Comparison of ENCODE assay signal across 21 cellular contexts in genomic region chr3:50168791-50169190, GRCh38. TPM values are rescaled to one million over a fixed set of nuclear protein-coding genes. Genes with fewer than 3 reads are reported as not detected.
A peak's percentile ranks its signal among the peaks of the same experiment; 100 is the strongest.
DNase-seq lines count a peak whose midpoint lies in the region; ATAC-seq, FAIRE-seq and TF ChIP-seq lines count a peak whose summit lies in the region.
"Had no signal": no experiment of that assay in that cellular context is flagged by ENCODE, and none has a peak within 500 bp of the region (broad histone marks: within the 10 kb centered on the region; RNA-seq: fewer than 3 reads in every experiment).

No MANE protein-coding gene starts in this region.

- in situ Hi-C loops in K562 (cut with MboI) = no loop called here

- no peaks in the 10 kb centered on the region for H3K27me3 ChIP-seq in BLaER1 treated with 17β-estradiol and CSF1 and Interleukin-3, amounts not matched to agents 10 nM and 100 nM
- no peaks in the 10 kb centered on the region for H3K27me3 ChIP-seq in K562 (ENCODE audit: control insufficient read depth in 2 of 2, insufficient read depth in 2 of 2, low read length in 2 of 2)
- H3K27me3 ChIP-seq in liver (ENCODE audit: control insufficient read depth in 4 of 4, insufficient read depth in 4 of 4, low read length in 3 of 4) = no peaks in the 10 kb centered on the region
- H3K27me3 ChIP-seq in skeletal muscle tissue (ENCODE audit: control insufficient read depth in 3 of 3, insufficient read depth in 3 of 3, low read length in 3 of 3) = no peaks in the 10 kb centered on the region
- H3K27me3 ChIP-seq in colonic mucosa = no peaks in the 10 kb centered on the region

- no peaks in the 10 kb centered on the region for H3K9me1 ChIP-seq in K562 (ENCODE audit: control insufficient read depth, insufficient read depth, low read length)

- H3K4me1 ChIP-seq in BLaER1 treated with 17β-estradiol and CSF1 and Interleukin-3, amounts not matched to agents 10 nM and 100 nM = peaks cover 61 to 100% (median 98%) of the 10 kb centered on the region in 10 experiments
- H3K4me1 ChIP-seq in K562 (replicated peaks in 1 of 2; ENCODE audit: control insufficient read depth in 2 of 2, insufficient read depth in 2 of 2, low read length in 2 of 2) = peaks cover 0 to 36% of the 10 kb centered on the region in 2 experiments; a peak in 3 of 5 replicates
- H3K4me1 ChIP-seq in liver (ENCODE audit: control insufficient read depth in 4 of 4, insufficient read depth in 4 of 4, low read length in 3 of 4) = peaks cover 13 to 45% (median 30%) of the 10 kb centered on the region in 4 donors
- H3K4me1 ChIP-seq in skeletal muscle tissue (ENCODE audit: control insufficient read depth in 3 of 3, insufficient read depth in 3 of 3, low read length in 3 of 3) = peaks cover 85 to 92% (median 91%) of the 10 kb centered on the region in 3 donors
- peaks cover 17% of the 10 kb centered on the region for H3K4me1 ChIP-seq in colonic mucosa

- H3K9ac ChIP-seq in BLaER1 treated with 17β-estradiol and CSF1 and Interleukin-3, amounts not matched to agents 10 nM and 100 nM = no peak overlapping the region
- H3K9ac ChIP-seq in K562 (ENCODE audit: insufficient read depth in 1 of 2, low read depth in 2 of 2, low read length in 2 of 2) = peak overlapping the region in 1 of 2 experiments; percentile 9; a peak in 1 of 4 replicates
- H3K9ac ChIP-seq in liver (ENCODE audit: low read depth in 1 of 2, low read length in 2 of 2) = no peak overlapping the region
- peak overlapping the region in 2 of 3 donors; percentile 6 to 54 for H3K9ac ChIP-seq in skeletal muscle tissue (ENCODE audit: low read depth in 1 of 3, low read length in 3 of 3)
- H3K9ac ChIP-seq in colonic mucosa (ENCODE audit: low read depth in 2 of 2, low read length in 2 of 2) = no peak overlapping the region

- H3K4me3 ChIP-seq in BLaER1 treated with 17β-estradiol and CSF1 and Interleukin-3, amounts not matched to agents 10 nM and 100 nM = no peak overlapping the region
- H3K4me3 ChIP-seq in K562 = no peak overlapping the region
- no peak overlapping the region for H3K4me3 ChIP-seq in liver (ENCODE audit: low read depth in 1 of 3, low read length in 3 of 3)
- peak overlapping the region in 1 of 3 donors; percentile 13 for H3K4me3 ChIP-seq in skeletal muscle tissue (ENCODE audit: low read length in 3 of 3)
- H3K4me3 ChIP-seq in colonic mucosa = no peak overlapping the region

- POLR2A ChIA-PET in K562 (lab: Yijun Ruan, JAX) = no interaction called here

- H3K9me3 ChIP-seq in BLaER1 treated with 17β-estradiol and CSF1 and Interleukin-3, amounts not matched to agents 10 nM and 100 nM (replicated peaks in 1 of 11) = no peaks in the 10 kb centered on the region
- H3K9me3 ChIP-seq in K562 (replicated peaks; ENCODE audit: control insufficient read depth, insufficient read depth, low read depth, low read length) = no peaks in the 10 kb centered on the region
- H3K9me3 ChIP-seq in liver (ENCODE audit: control insufficient read depth in 4 of 4, low read length in 3 of 4) = no peaks in the 10 kb centered on the region
- H3K9me3 ChIP-seq in skeletal muscle tissue (ENCODE audit: control insufficient read depth in 3 of 3, low read length in 3 of 3) = no peaks in the 10 kb centered on the region
- no peaks in the 10 kb centered on the region for H3K9me3 ChIP-seq in colonic mucosa

- no TSS peak for BruUV-seq in K562 (replicated peaks; lab: Mats Ljungman, UMichigan)

- FAIRE-seq in K562 (lab: Jason Lieb, UNC) = no peak

- TF ChIP-seq CTCF in K562 (IDR thresholded peaks at IDR 0.05 in 2 of 3, conservative IDR thresholded peaks at IDR 0.05 in 1 of 3; ENCODE audit: insufficient read depth in 2 of 3, low read depth in 1 of 3, low read length in 3 of 3) (no peak), liver (IDR thresholded peaks at IDR 0.05; ENCODE audit: low read depth, low read length, missing input control) (no peak), colonic mucosa (IDR thresholded peaks at IDR 0.05) (no peak)

- DNase-seq in K562 (ENCODE audit: extremely low read depth in 1 of 4, low spot score in 3 of 4) = no peak
- no peak for DNase-seq in colonic mucosa
- no peak for DNase-seq in AML-193 (lab: John Stamatoyannopoulos, UW)
- DNase-seq: DND-41; erythroblast; naive B cell; NCI-H1092 treated with DMSO at 0.1 percent for 48 hours; NCI-H2029 treated with DMSO at 0.1 percent for 48 hours; NCI-H446 treated with DMSO at 0.1 percent for 48 hours; posterior cingulate gyrus; stimulated activated CD8-positive, alpha-beta memory T cell treated with anti-CD3 and anti-CD28 coated beads, Interleukin-4, amount 100 ng/mL, for 48 hours; SW 1271 had no signal

- ATAC-seq in K562 (no peak), HG03135 (IDR thresholded peaks at IDR 0.05; ENCODE audit: unreplicated experiment) (no peak), GM21390 (IDR thresholded peaks at IDR 0.05; ENCODE audit: unreplicated experiment) (no peak)
- ATAC-seq: activated naive CD4-positive, alpha-beta T cell treated with anti-CD3 and anti-CD28 coated beads, Interleukin-2, amount 50 U/mL, for 72 hours had no signal

- peaks cover 0 to 17% (median 2%) of the 10 kb centered on the region in 11 experiments; a peak in 8 of 22 replicates for H3K36me3 ChIP-seq in BLaER1 treated with 17β-estradiol and CSF1 and Interleukin-3, amounts not matched to agents 10 nM and 100 nM
- H3K36me3 ChIP-seq in K562 (ENCODE audit: control insufficient read depth, insufficient read depth, low read length) (no peaks in the 10 kb centered on the region), liver (ENCODE audit: control insufficient read depth in 4 of 4, insufficient read depth in 3 of 4, low read depth in 1 of 4, low read length in 3 of 4) (no peaks in the 10 kb centered on the region), skeletal muscle tissue (ENCODE audit: control insufficient read depth in 3 of 3, insufficient read depth in 3 of 3, low read length in 3 of 3) (peaks cover 0 to 2% (median under 1%) of the 10 kb centered on the region in 3 donors), colonic mucosa (no peaks in the 10 kb centered on the region)

- peak overlapping the region; percentile 28 to 99 (median 86); a peak in 19 of 22 replicates for H3K4me2 ChIP-seq in BLaER1 treated with 17β-estradiol and CSF1 and Interleukin-3, amounts not matched to agents 10 nM and 100 nM
- H3K4me2 ChIP-seq in K562 (ENCODE audit: insufficient read depth, low read length) = no peak overlapping the region

- H3K79me2 ChIP-seq in K562 (ENCODE audit: control insufficient read depth, insufficient read depth, low read length) = no peaks in the 10 kb centered on the region

- TF ChIP-seq POLR2A in K562 (conservative IDR thresholded peaks at IDR 0.05) = no peak

- CTCF ChIA-PET in K562 (lab: Yijun Ruan, JAX; ENCODE audit: low intra/inter-chr PET ratio) = no interaction called here

- intact Hi-C loops in K562 (cut with micrococcal nuclease) = no loop called here
- intact Hi-C loops in colonic mucosa (cut with DNase I) = no loop called here

- WGBS in K562 (ENCODE audit: insufficient coverage, low coverage, missing lambda C conversion rate) = 70% methylated on average over 2 of the region's 6 CpGs
- WGBS in liver = 89% methylated on average over 6 of the region's 6 CpGs

- TF ChIP-seq EP300 in K562 (IDR thresholded peaks at IDR 0.05; ENCODE audit: low read length) = no peak

- H3K27ac ChIP-seq in BLaER1 treated with 17β-estradiol and CSF1 and Interleukin-3, amounts not matched to agents 10 nM and 100 nM = peak overlapping the region in 6 of 11 experiments; percentile 12 to 50 (median 20); a peak in 5 of 22 replicates
- H3K27ac ChIP-seq in K562 (ENCODE audit: extremely low read depth, low read depth, low read length) = no peak overlapping the region
- peak overlapping the region; percentile 25 to 29 for H3K27ac ChIP-seq in liver (ENCODE audit: low read depth in 1 of 2, low read length in 2 of 2)
- peak overlapping the region; percentile 80 for H3K27ac ChIP-seq in skeletal muscle tissue (ENCODE audit: low read depth, low read length)
- H3K27ac ChIP-seq in colonic mucosa = no peak overlapping the region

- H4K20me1 ChIP-seq in BLaER1 treated with 17β-estradiol and CSF1 and Interleukin-3, amounts not matched to agents 10 nM and 100 nM = peaks cover 0 to 75% (median 0%) of the 10 kb centered on the region in 11 experiments; a peak in 6 of 22 replicates
- no peaks in the 10 kb centered on the region for H4K20me1 ChIP-seq in K562 (replicated peaks; ENCODE audit: control insufficient read depth, insufficient read depth, low read length)

- no peak overlapping the region for H2AFZ ChIP-seq in K562 (ENCODE audit: low read depth, low read length)

- TF ChIP-seq RAD21 in K562 (CRISPR knock-in tag; conservative IDR thresholded peaks at IDR 0.05 in 1 of 2, IDR thresholded peaks at IDR 0.05 in 1 of 2) (no peak), liver (IDR thresholded peaks at IDR 0.05) (no peak)

RNA-seq across cellular contexts. Expression of gene SEMA3F, which starts 13.7 kb away (rescaled TPM):
- 6.4 and 18.2 TPM in 2 replicates for total RNA-seq in K562 (2011; cell fraction: chromatin; rRNA removed; ENCODE audit: low replicate concordance)
- total RNA-seq in K562 (2011; cell fraction: nucleolus; rRNA removed) = 15.1 and 18.5 TPM in 2 replicates
- total RNA-seq in K562 (2011; cell fraction: nucleoplasm; rRNA removed) = 8.9 and 11.7 TPM in 2 replicates
- 2.0 and 2.3 TPM in 2 replicates for total RNA-seq in K562 (2014; rRNA removed)
- total RNA-seq in K562 (2014; rRNA removed; fragmentation: Illumina TruSeq; extraction: Trizol) = 0.54 and 0.58 TPM in 2 replicates
- 0.45 and 0.76 TPM in 2 replicates for total RNA-seq in K562 (2015; rRNA removed; fragmentation: Illumina TruSeq; extraction: Trizol)
- 2.6 and 3.0 TPM in 2 replicates for total RNA-seq in K562 (2021)
- polyA plus RNA-seq in K562 (2011; rRNA removed) = 2.6 and 3.8 TPM in 2 replicates
- polyA plus RNA-seq in K562 (2011; cell fraction: cytosol; rRNA removed) = 3.4 and 4.9 TPM in 2 replicates
- 11.8 and 13.0 TPM in 2 replicates for polyA plus RNA-seq in K562 (2011; cell fraction: nucleus; rRNA removed)
- polyA plus RNA-seq in K562 (2012) = 1.2 and 2.0 TPM in 2 replicates
- 1.5 and 1.7 TPM in 2 replicates for polyA plus RNA-seq in K562 (2014; fragmentation: Illumina TruSeq; extraction: Trizol)
- not detected for polyA plus RNA-seq in K562 (2014; fragmentation: Nextera tagmentation; extraction: Ambion mirVana)
- 1.2 and 2.7 TPM in 2 replicates for polyA plus RNA-seq in K562 (2014; rRNA removed)
- 2.7 and 4.2 TPM in 2 replicates for polyA minus RNA-seq in K562 (2011; rRNA and poly(A)+ RNA removed)
- polyA minus RNA-seq in K562 (2011; cell fraction: cytosol; rRNA and poly(A)+ RNA removed) = 7.0 and 15.3 TPM in 2 replicates
- 6.1 and 8.2 TPM in 2 replicates for polyA minus RNA-seq in K562 (2011; cell fraction: nucleus; rRNA and poly(A)+ RNA removed)
- total RNA-seq in liver = 1 to 10 TPM; 1.6 to 4.8 TPM
- polyA plus RNA-seq in liver = 1 to 10 TPM in 1 of 2 donors, under 1 TPM in 1; 0.60 to 2.7 TPM
- total RNA-seq in skeletal muscle tissue = 2.1 TPM
- 10 to 100 TPM; 14.7 to 24.0 TPM for total RNA-seq in colonic mucosa

RNA-seq across cellular contexts. Expression of gene GNAT1, which starts 22.6 kb away (rescaled TPM):
- not detected in 2 replicates for total RNA-seq in K562 (2011; cell fraction: chromatin; rRNA removed; ENCODE audit: low replicate concordance)
- not detected in 2 replicates for total RNA-seq in K562 (2011; cell fraction: nucleolus; rRNA removed)
- total RNA-seq in K562 (2011; cell fraction: nucleoplasm; rRNA removed) = 0.15 TPM in 1 of 2 replicates, not detected in the other
- total RNA-seq in K562 (2014; rRNA removed) (not detected in 2 replicates), K562 (2014; rRNA removed; fragmentation: Illumina TruSeq; extraction: Trizol) (not detected in 2 replicates), K562 (2015; rRNA removed; fragmentation: Illumina TruSeq; extraction: Trizol) (not detected in 2 replicates), K562 (2021) (not detected in 2 replicates), liver (under 1 TPM in 1 of 2 donors, not detected in 1; 0.08 TPM), skeletal muscle tissue (not detected), colonic mucosa (not detected)
- polyA plus RNA-seq in K562 (2011; rRNA removed) (not detected in 2 replicates), K562 (2014; fragmentation: Illumina TruSeq; extraction: Trizol) (not detected in 2 replicates), K562 (2014; fragmentation: Nextera tagmentation; extraction: Ambion mirVana) (not detected), K562 (2014; rRNA removed) (not detected in 2 replicates), liver (not detected)
- not detected in 2 replicates for polyA plus RNA-seq in K562 (2011; cell fraction: cytosol; rRNA removed)
- polyA plus RNA-seq in K562 (2011; cell fraction: nucleus; rRNA removed) = not detected in 2 replicates
- polyA plus RNA-seq in K562 (2012) = not detected in 2 replicates
- not detected in 2 replicates for polyA minus RNA-seq in K562 (2011; rRNA and poly(A)+ RNA removed)
- polyA minus RNA-seq in K562 (2011; cell fraction: cytosol; rRNA and poly(A)+ RNA removed) = not detected in 2 replicates
- polyA minus RNA-seq in K562 (2011; cell fraction: nucleus; rRNA and poly(A)+ RNA removed) = not detected in 2 replicates
- total RNA-seq: activated naive CD4-positive, alpha-beta T cell treated with anti-CD3 and anti-CD28 coated beads, Interleukin-2, amount 50 U/mL, for 72 hours; activated T-helper 1 cell treated with anti-CD3 and anti-CD28 coated beads, Interleukin-12 subunit alpha, Interleukin-12 subunit beta, Interleukin-2, Interleukin-4 antibody, amounts not matched to agents 30 ng/mL and 10 ng/mL and 1 ng/mL, durations not matched to agents 14 hours and 24 hours and 36 hours; lung microvascular endothelial cell; RPMI7951 had no signal

RNA-seq across cellular contexts. Expression of gene SLC38A3, which starts 36.3 kb away (rescaled TPM):
- total RNA-seq in K562 (2011; cell fraction: chromatin; rRNA removed; ENCODE audit: low replicate concordance) = 0.99 and 3.1 TPM in 2 replicates
- total RNA-seq in K562 (2011; cell fraction: nucleolus; rRNA removed) = 1.6 and 3.8 TPM in 2 replicates
- 1.3 and 1.5 TPM in 2 replicates for total RNA-seq in K562 (2011; cell fraction: nucleoplasm; rRNA removed)
- total RNA-seq in K562 (2014; rRNA removed) (0.09 TPM in 1 of 2 replicates, not detected in the other), K562 (2014; rRNA removed; fragmentation: Illumina TruSeq; extraction: Trizol) (not detected in 2 replicates), K562 (2015; rRNA removed; fragmentation: Illumina TruSeq; extraction: Trizol) (not detected in 2 replicates), K562 (2021) (0.16 and 0.27 TPM in 2 replicates), liver (100 to 1,000 TPM in 1 of 2 donors, 10 to 100 TPM in 1; 98.1 to 166 TPM), skeletal muscle tissue (0.52 TPM), colonic mucosa (under 1 TPM; 0.24 to 0.40 TPM)
- polyA plus RNA-seq in K562 (2011; rRNA removed) (0.38 and 0.66 TPM in 2 replicates), K562 (2014; fragmentation: Illumina TruSeq; extraction: Trizol) (not detected in 2 replicates), K562 (2014; fragmentation: Nextera tagmentation; extraction: Ambion mirVana) (not detected), K562 (2014; rRNA removed) (not detected in 2 replicates), liver (100 to 1,000 TPM; 114 to 180 TPM)
- 0.47 and 0.52 TPM in 2 replicates for polyA plus RNA-seq in K562 (2011; cell fraction: cytosol; rRNA removed)
- polyA plus RNA-seq in K562 (2011; cell fraction: nucleus; rRNA removed) = 2.9 and 4.2 TPM in 2 replicates
- polyA plus RNA-seq in K562 (2012) = not detected in 2 replicates
- 0.46 and 0.57 TPM in 2 replicates for polyA minus RNA-seq in K562 (2011; rRNA and poly(A)+ RNA removed)
- polyA minus RNA-seq in K562 (2011; cell fraction: cytosol; rRNA and poly(A)+ RNA removed) = 0.29 and 1.1 TPM in 2 replicates
- 0.54 and 0.78 TPM in 2 replicates for polyA minus RNA-seq in K562 (2011; cell fraction: nucleus; rRNA and poly(A)+ RNA removed)
- total RNA-seq: activated naive CD4-positive, alpha-beta T cell treated with anti-CD3 and anti-CD28 coated beads, Interleukin-2, amount 50 U/mL, for 72 hours; activated T-helper 1 cell treated with anti-CD3 and anti-CD28 coated beads, Interleukin-12 subunit alpha, Interleukin-12 subunit beta, Interleukin-2, Interleukin-4 antibody, amounts not matched to agents 30 ng/mL and 10 ng/mL and 1 ng/mL, durations not matched to agents 14 hours and 24 hours and 36 hours; lung microvascular endothelial cell; RPMI7951 had no signal

Comparison
In these comparisons a context has a peak if more than half of its experiments do, and no peak if none do; other contexts are left out.
1. H3K27ac ChIP-seq: peak in BLaER1 treated with 17β-estradiol and CSF1 and Interleukin-3, amounts not matched to agents 10 nM and 100 nM (6 of 11), liver (2 of 2) and skeletal muscle tissue (single experiment); none in K562 (single experiment) and colonic mucosa (single experiment).
2. H3K9ac ChIP-seq: peak in skeletal muscle tissue (2 of 3); none in BLaER1 treated with 17β-estradiol and CSF1 and Interleukin-3, amounts not matched to agents 10 nM and 100 nM (0 of 11), liver (0 of 2) and colonic mucosa (0 of 2).
3. RNA of gene SLC38A3, which starts 36.3 kb away (total RNA-seq): 98.1 to 166 TPM in liver; 0.52 TPM in skeletal muscle tissue (single experiment), 0.24 to 0.40 TPM in colonic mucosa and 0.09 to 3.8 TPM in K562; every median in the first group is over 10 times any median in the second.